In the genomic region with DNA sequence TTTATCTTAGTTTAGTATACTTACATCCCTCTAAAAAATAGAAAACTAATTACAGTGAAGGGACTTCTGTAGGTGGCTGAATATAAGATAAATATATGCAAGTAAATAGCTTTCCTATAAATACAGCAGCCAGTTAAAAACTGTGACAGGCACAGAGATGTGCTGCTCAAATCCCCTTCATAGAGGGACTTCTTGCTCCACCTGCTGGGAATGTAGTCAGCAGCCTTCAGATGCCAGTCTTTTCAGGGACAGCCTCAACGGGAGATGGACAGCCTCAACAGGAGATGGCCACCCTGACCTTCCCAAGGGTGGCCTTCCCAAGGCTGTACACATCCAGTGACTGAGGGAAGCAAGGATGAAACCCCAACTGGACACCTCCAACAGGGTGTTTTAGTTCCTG, we compare ENCODE assay signal across 15 cellular contexts. TPM values are rescaled to one million over a fixed set of nuclear protein-coding genes. Genes with fewer than 3 reads are reported as not detected.
DNase-seq lines count a peak whose midpoint lies in the region; ATAC-seq and TF ChIP-seq lines count a peak whose summit lies in the region.
"Had no signal": no experiment of that assay in that cellular context is flagged by ENCODE, and none has a peak within 500 bp of the region (broad histone marks: within the 10 kb centered on the region; RNA-seq: fewer than 3 reads in every experiment).

No MANE protein-coding gene starts in this region.

- CTCF ChIA-PET in PC-3 (lab: Charles Lee) = interaction anchor here (0.6 kb wide), 1 partner anchor 484 kb away, joined by 4 read pairs; no protein-coding TSS in a partner anchor

- no peaks in the 10 kb centered on the region for H3K9me2 ChIP-seq in PC-3 (replicated peaks; ENCODE audit: low read length)

- BruUV-seq in PC-3 (replicated peaks; lab: Mats Ljungman, UMichigan) = no TSS peak

- peaks cover 4% of the 10 kb centered on the region; the same call in 1 of the 2 replicates for H3K4me1 ChIP-seq in PC-3 (ENCODE audit: insufficient read depth, low read length)
- no peaks in the 10 kb centered on the region for H3K4me1 ChIP-seq in gastrocnemius medialis

- TF ChIP-seq CTCF in PC-3 (conservative IDR thresholded peaks at IDR 0.05; ENCODE audit: low read depth, low read length) = peak; percentile 48
- TF ChIP-seq CTCF in fibroblast of mammary gland (conservative IDR thresholded peaks at IDR 0.05; ENCODE audit: control insufficient read depth, insufficient read depth, low read depth, low read length) = peak; percentile 16
- TF ChIP-seq CTCF in gastrocnemius medialis (IDR thresholded peaks at IDR 0.05 in 4 of 5, conservative IDR thresholded peaks at IDR 0.05 in 1 of 5) = peak in 2 of 5 experiments; percentile 33 to 49

- H3K4me3 ChIP-seq in PC-3 (ENCODE audit: low read length) (no peak overlapping the region), fibroblast of mammary gland (ENCODE audit: control insufficient read depth, low read depth, low read length) (no peak overlapping the region), gastrocnemius medialis (no peak overlapping the region)

- no peak overlapping the region for H3K4me2 ChIP-seq in PC-3 (ENCODE audit: low read length)

- POLR2A ChIA-PET in PC-3 (lab: Charles Lee; ENCODE audit: unreplicated experiment) = no interaction called here

- H3K27me3 ChIP-seq in PC-3 (ENCODE audit: low read length) = no peaks in the 10 kb centered on the region
- no peaks in the 10 kb centered on the region for H3K27me3 ChIP-seq in gastrocnemius medialis

- no peak for TF ChIP-seq POLR2A in gastrocnemius medialis (IDR thresholded peaks at IDR 0.05)

- no peaks in the 10 kb centered on the region for H3F3A ChIP-seq in PC-3 (ENCODE audit: low read length, unreplicated experiment)

- in situ Hi-C loops in gastrocnemius medialis (cut with MboI; ENCODE audit: low sequenced_read_pairs in 4 of 4) = loop anchor here in 1 of 4 donors (25.0 kb wide), 1 partner anchor 415 kb away; no protein-coding TSS in a partner anchor

- H3K9me3 ChIP-seq in PC-3 (ENCODE audit: low read length) (no peaks in the 10 kb centered on the region), gastrocnemius medialis (no peaks in the 10 kb centered on the region)

- H3K79me2 ChIP-seq in PC-3 (ENCODE audit: low read length) = no peaks in the 10 kb centered on the region

- H3K27ac ChIP-seq in PC-3 (ENCODE audit: low read length) (no peak overlapping the region), gastrocnemius medialis (no peak overlapping the region)
- H3K27ac ChIP-seq: 22Rv1 had no signal

- DNase-seq in NCI-H1694 (lab: John Stamatoyannopoulos, UW) (peak; percentile 23), NCI-H1694 treated with DMSO at 0.1 percent for 48 hours (lab: John Stamatoyannopoulos, UW) (no peak), PC-3 (peak; percentile 34), fibroblast of mammary gland (ENCODE audit: low read depth) (peak; percentile 21), gastrocnemius medialis (no peak), NOMO-1 treated with DMSO at 0.1 percent for 48 hours (lab: John Stamatoyannopoulos, UW; ENCODE audit: unreplicated experiment) (no peak)
- DNase-seq: kidney glomerular epithelial cell; NCI-H345; stimulated activated naive CD4-positive, alpha-beta T cell treated with Interleukin-2 at 50 U/mL for 16 hours had no signal

- H2AFZ ChIP-seq in PC-3 (ENCODE audit: low read length) = no peak overlapping the region

- H4K20me1 ChIP-seq in PC-3 (ENCODE audit: low read length) = no peaks in the 10 kb centered on the region

- H3K9ac ChIP-seq in PC-3 (ENCODE audit: low read length) = no peak overlapping the region

- H3K36me3 ChIP-seq in PC-3 (ENCODE audit: low read depth, low read length) (no peaks in the 10 kb centered on the region), gastrocnemius medialis (no peaks in the 10 kb centered on the region)

- peak; percentile 67 for ATAC-seq in PC-3
- peak; percentile 45 to 66 for ATAC-seq in gastrocnemius medialis
- ATAC-seq in HG03159 (IDR thresholded peaks at IDR 0.05; ENCODE audit: unreplicated experiment) = no peak
- no peak for ATAC-seq in HG02759 (IDR thresholded peaks at IDR 0.05; ENCODE audit: unreplicated experiment)

- intact Hi-C loops in PC-3 (cut with micrococcal nuclease) = loop anchor here (5.0 to 10.0 kb wide), 2 partner anchors 422 to 500 kb away; no protein-coding TSS in a partner anchor
- intact Hi-C loops in gastrocnemius medialis (cut with DNase I; ENCODE audit: low total_unique reads) = no loop called here

RNA-seq across cellular contexts. Expression of gene PRR23E, which starts 15.7 kb away (rescaled TPM):
- total RNA-seq in PC-3 (2014; rRNA removed) = not detected in 2 replicates
- total RNA-seq in gastrocnemius medialis = not detected
- total RNA-seq: activated T-helper 1 cell treated with anti-CD3 and anti-CD28 coated beads, Interleukin-12 subunit alpha, Interleukin-12 subunit beta, Interleukin-2, Interleukin-4 antibody, amounts not matched to agents 30 ng/mL and 10 ng/mL and 1 ng/mL, durations not matched to agents 14 hours and 24 hours and 36 hours; fibroblast of lung; omental fat pad had no signal

Comparison
In these comparisons a context has a peak if more than half of its experiments do, and no peak if none do; other contexts are left out.
1. DNase-seq: peak in NCI-H1694 (single experiment), PC-3 (single experiment) and fibroblast of mammary gland (single experiment); none in NCI-H1694 treated with DMSO at 0.1 percent for 48 hours (single experiment), gastrocnemius medialis (0 of 2) and NOMO-1 treated with DMSO at 0.1 percent for 48 hours (single experiment).
2. ATAC-seq: peak in PC-3 (single experiment) and gastrocnemius medialis (2 of 2); none in HG03159 (single experiment) and HG02759 (single experiment).